ENCODE assay signal across 37 cellular contexts in genomic region chr1:220320709-220321108, GRCh38.
"Had no signal": no experiment of that assay in that cellular context is flagged by ENCODE, and none has a peak within 500 bp of the region (broad histone marks: within the 10 kb centered on the region; RNA-seq: fewer than 3 reads in every experiment).

No MANE protein-coding gene starts in this region.

- H3K4me1 ChIP-seq: adrenal gland, body of pancreas, breast epithelium had no signal

- H3K36me3 Mint-ChIP-seq: activated CD4-positive, alpha-beta memory T cell treated with anti-CD3 and anti-CD28 coated beads for 36 hours; activated naive CD4-positive, alpha-beta T cell treated with anti-CD3 and anti-CD28 coated beads, Interleukin-2, amount 50 U/mL, for 72 hours; activated naive CD8-positive, alpha-beta T cell treated with anti-CD3 and anti-CD28 coated beads for 36 hours had no signal

- H3K4me1 Mint-ChIP-seq: activated B cell treated with CpG ODN at 0.5 μM for 24 hours; activated CD4-positive, alpha-beta T cell treated with anti-CD3 and anti-CD28 coated beads, Interleukin-2, amount 10 ng/mL, durations not matched to agents 24 days and 14 days; activated naive CD8-positive, alpha-beta T cell treated with anti-CD3 and anti-CD28 coated beads for 36 hours; activated T-helper 17 cell treated with anti-CD3 and anti-CD28 coated beads, Interleukin-2, amount 50 U/mL, for 72 hours had no signal

- H3K27ac ChIP-seq: adrenal gland, body of pancreas, brain microvascular endothelial cell, breast epithelium, VCaP had no signal

- H3K27ac Mint-ChIP-seq: activated B cell treated with CpG ODN at 0.5 μM for 24 hours; activated CD4-positive, alpha-beta memory T cell treated with anti-CD3 and anti-CD28 coated beads for 36 hours; activated CD4-positive, alpha-beta T cell treated with anti-CD3 and anti-CD28 coated beads, Interleukin-2, amount 10 ng/mL, durations not matched to agents 24 days and 14 days; activated CD8-positive, alpha-beta T cell treated with anti-CD3 and anti-CD28 coated beads for 36 hours; activated naive CD4-positive, alpha-beta T cell treated with anti-CD3 and anti-CD28 coated beads for 36 hours; activated naive CD4-positive, alpha-beta T cell treated with anti-CD3 and anti-CD28 coated beads, Interleukin-2, amount 50 U/mL, for 72 hours; activated naive CD8-positive, alpha-beta T cell treated with anti-CD3 and anti-CD28 coated beads for 36 hours; activated T-cell treated with anti-CD3 and anti-CD28 coated beads, Interleukin-2, amount 50 U/mL, for 72 hours; activated T-helper 1 cell treated with anti-CD3 and anti-CD28 coated beads, Interleukin-12 subunit alpha, Interleukin-12 subunit beta, Interleukin-2, Interleukin-4 antibody, amounts not matched to agents 30 ng/mL and 10 ng/mL and 1 ng/mL, durations not matched to agents 14 hours and 24 hours and 36 hours; activated T-helper 17 cell treated with anti-CD3 and anti-CD28 coated beads, Interleukin-2, amount 50 U/mL, for 72 hours; T-helper 1 cell treated with Interleukin-12 subunit alpha and Interleukin-12 subunit beta and Interleukin-4 antibody, amounts not matched to agents 30 μg/mL and 1 μg/mL, for 36 hours; T-helper 2 cell treated with Interferon-gamma antibody and Interleukin-4, amounts not matched to agents 5 μg/mL and 100 μg/mL, for 36 hours had no signal

- DNase-seq: activated B cell treated with CpG ODN at 0.5 μM for 24 hours; activated CD4-positive, alpha-beta memory T cell treated with anti-CD3 and anti-CD28 coated beads for 36 hours; activated CD4-positive, alpha-beta T cell treated with anti-CD3 and anti-CD28 coated beads for 4 hours; activated CD4-positive, alpha-beta T cell treated with anti-CD3 and anti-CD28 coated beads, Interleukin-2, amount 10 ng/mL, durations not matched to agents 24 days and 14 days; activated CD4-positive, alpha-beta T cell treated with anti-CD3 and anti-CD28 coated beads, Interleukin-2, amount 50 U/mL, for 1 hour; activated CD4-positive, alpha-beta T cell treated with anti-CD3 and anti-CD28 coated beads, Interleukin-2, amount 50 U/mL, for 4 hours; activated CD4-positive, CD25-positive, alpha-beta regulatory T cell treated with anti-CD3 and anti-CD28 coated beads, Interleukin-2, amount 50 U/mL, for 72 hours; activated CD8-positive, alpha-beta memory T cell treated with anti-CD3 and anti-CD28 coated beads, Interleukin-2, amount 50 U/mL, for 4 hours; activated CD8-positive, alpha-beta T cell treated with anti-CD3 and anti-CD28 coated beads for 36 hours; activated effector memory CD4-positive, alpha-beta T cell treated with anti-CD3 and anti-CD28 coated beads, Interleukin-2, amount 50 U/mL, for 16 hours; activated gamma-delta T cell treated with Interleukin-2 at 50 U/mL for 16 hours; activated naive CD4-positive, alpha-beta T cell; activated naive CD4-positive, alpha-beta T cell treated with anti-CD3 and anti-CD28 coated beads for 36 hours; activated naive CD4-positive, alpha-beta T cell treated with anti-CD3 and anti-CD28 coated beads, Interleukin-2, amount 50 U/mL, for 16 hours; activated naive CD8-positive, alpha-beta T cell treated with anti-CD3 and anti-CD28 coated beads for 36 hours; activated T-cell treated with anti-CD3 and anti-CD28 coated beads for 4 hours; activated T-cell treated with anti-CD3 and anti-CD28 coated beads, Interleukin-2, amount 50 U/mL, for 1 hour; activated T-cell treated with anti-CD3 and anti-CD28 coated beads, Interleukin-2, amount 50 U/mL, for 4 hours; activated T-cell treated with anti-CD3 and anti-CD28 coated beads, Interleukin-2, amount 50 U/mL, for 72 hours; adrenal gland; amniotic stem cell; aorta; body of pancreas; brain microvascular endothelial cell; central memory CD4-positive, alpha-beta T cell; T-helper 1 cell; T-helper 2 cell; T-helper 9 cell had no signal

- H3K4me3 Mint-ChIP-seq: activated B cell treated with CpG ODN at 0.5 μM for 24 hours; activated CD4-positive, alpha-beta memory T cell treated with anti-CD3 and anti-CD28 coated beads for 36 hours; activated CD4-positive, alpha-beta T cell treated with anti-CD3 and anti-CD28 coated beads, Interleukin-2, amount 10 ng/mL, durations not matched to agents 24 days and 14 days; activated CD8-positive, alpha-beta T cell treated with anti-CD3 and anti-CD28 coated beads for 36 hours; activated naive CD4-positive, alpha-beta T cell treated with anti-CD3 and anti-CD28 coated beads for 36 hours; activated naive CD8-positive, alpha-beta T cell treated with anti-CD3 and anti-CD28 coated beads for 36 hours; activated T-cell treated with anti-CD3 and anti-CD28 coated beads, Interleukin-2, amount 50 U/mL, for 4 hours; activated T-cell treated with anti-CD3 and anti-CD28 coated beads, Interleukin-2, amount 50 U/mL, for 72 hours; activated T-helper 1 cell treated with anti-CD3 and anti-CD28 coated beads, Interleukin-12 subunit alpha, Interleukin-12 subunit beta, Interleukin-2, Interleukin-4 antibody, amounts not matched to agents 30 ng/mL and 10 ng/mL and 1 ng/mL, durations not matched to agents 14 hours and 24 hours and 36 hours; activated T-helper 17 cell treated with anti-CD3 and anti-CD28 coated beads, Interleukin-2, amount 50 U/mL, for 72 hours; T-helper 1 cell treated with Interleukin-12 subunit alpha and Interleukin-12 subunit beta and Interleukin-4 antibody, amounts not matched to agents 30 μg/mL and 1 μg/mL, for 36 hours; T-helper 2 cell treated with Interferon-gamma antibody and Interleukin-4, amounts not matched to agents 5 μg/mL and 100 μg/mL, for 36 hours had no signal

- H3K4me3 ChIP-seq: adrenal gland, body of pancreas, breast epithelium had no signal

- H3K27me3 ChIP-seq: adrenal gland, body of pancreas, brain microvascular endothelial cell, breast epithelium had no signal

- H3K9me3 ChIP-seq: adrenal gland, body of pancreas, breast epithelium had no signal

- ATAC-seq: activated CD8-positive, alpha-beta T cell treated with anti-CD3 and anti-CD28 coated beads for 36 hours; activated naive CD4-positive, alpha-beta T cell treated with anti-CD3 and anti-CD28 coated beads, Interleukin-2, amount 50 U/mL, for 72 hours; activated T-cell treated with anti-CD3 and anti-CD28 coated beads, Interleukin-2, amount 50 U/mL, for 4 hours; activated T-cell treated with anti-CD3 and anti-CD28 coated beads, Interleukin-2, amount 50 U/mL, for 72 hours; activated T-helper 17 cell treated with anti-CD3 and anti-CD28 coated beads, Interleukin-2, amount 50 U/mL, for 72 hours; body of pancreas had no signal

- H3K9me3 Mint-ChIP-seq: activated B cell treated with CpG ODN at 0.5 μM for 24 hours; activated CD4-positive, alpha-beta memory T cell treated with anti-CD3 and anti-CD28 coated beads for 36 hours; activated CD4-positive, alpha-beta T cell treated with anti-CD3 and anti-CD28 coated beads, Interleukin-2, amount 10 ng/mL, durations not matched to agents 24 days and 14 days; activated CD8-positive, alpha-beta T cell treated with anti-CD3 and anti-CD28 coated beads for 36 hours; activated naive CD4-positive, alpha-beta T cell treated with anti-CD3 and anti-CD28 coated beads for 36 hours; activated naive CD4-positive, alpha-beta T cell treated with anti-CD3 and anti-CD28 coated beads, Interleukin-2, amount 50 U/mL, for 72 hours; activated naive CD8-positive, alpha-beta T cell treated with anti-CD3 and anti-CD28 coated beads for 36 hours; activated T-cell treated with anti-CD3 and anti-CD28 coated beads, Interleukin-2, amount 50 U/mL, for 4 hours; activated T-cell treated with anti-CD3 and anti-CD28 coated beads, Interleukin-2, amount 50 U/mL, for 72 hours; activated T-helper 1 cell treated with anti-CD3 and anti-CD28 coated beads, Interleukin-12 subunit alpha, Interleukin-12 subunit beta, Interleukin-2, Interleukin-4 antibody, amounts not matched to agents 30 ng/mL and 10 ng/mL and 1 ng/mL, durations not matched to agents 14 hours and 24 hours and 36 hours; activated T-helper 17 cell treated with anti-CD3 and anti-CD28 coated beads, Interleukin-2, amount 50 U/mL, for 72 hours; T-helper 1 cell treated with Interleukin-12 subunit alpha and Interleukin-12 subunit beta and Interleukin-4 antibody, amounts not matched to agents 30 μg/mL and 1 μg/mL, for 36 hours; T-helper 2 cell treated with Interferon-gamma antibody and Interleukin-4, amounts not matched to agents 5 μg/mL and 100 μg/mL, for 36 hours had no signal

- H3K36me3 ChIP-seq: adrenal gland, brain microvascular endothelial cell, breast epithelium had no signal

- FAIRE-seq: astrocyte, TTC549 had no signal
